19 cellular contexts compared by ENCODE assay signal in the genomic region with DNA sequence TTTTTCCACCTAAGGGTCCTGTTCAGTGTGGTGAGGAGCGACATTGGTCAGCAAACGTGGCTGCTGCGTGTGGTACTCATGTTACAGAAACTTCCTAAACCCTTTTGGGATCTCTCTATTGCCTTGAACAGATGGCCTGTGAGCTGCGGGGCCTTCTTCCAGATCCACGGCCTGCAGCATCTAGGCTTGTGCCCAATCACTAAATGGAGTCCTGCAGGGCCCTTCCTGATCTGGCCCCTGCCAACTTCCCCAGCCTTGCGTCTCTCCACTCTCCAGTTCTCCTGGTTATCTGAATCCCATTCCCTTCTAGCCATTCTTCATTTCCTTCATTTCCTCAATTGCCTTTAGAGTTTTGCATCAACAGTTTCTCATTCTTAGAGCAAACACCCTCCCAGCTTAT.
DNase-seq lines count a peak whose midpoint lies in the region; TF ChIP-seq lines count a peak whose summit lies in the region.
"Had no signal": no experiment of that assay in that cellular context is flagged by ENCODE, and none has a peak within 500 bp of the region (broad histone marks: within the 10 kb centered on the region; RNA-seq: fewer than 3 reads in every experiment).

No MANE protein-coding gene starts in this region.

- H2BK5ac ChIP-seq in mesenchymal stem cell (ENCODE audit: low read depth, low read length, poor library complexity, severe bottlenecking) = no peak overlapping the region

- no peak overlapping the region for H2AFZ ChIP-seq in mesenchymal stem cell (ENCODE audit: low read depth, low read length)

- peaks cover 31% of the 10 kb centered on the region for H3K36me3 Mint-ChIP-seq in activated CD4-positive, alpha-beta T cell treated with anti-CD3 and anti-CD28 coated beads, Interleukin-2, amount 10 ng/mL, durations not matched to agents 24 days and 14 days (ENCODE audit: low read depth)

- H3K9me3 Mint-ChIP-seq in activated CD4-positive, alpha-beta T cell treated with anti-CD3 and anti-CD28 coated beads, Interleukin-2, amount 10 ng/mL, durations not matched to agents 24 days and 14 days = no peaks in the 10 kb centered on the region

- H3K4me3 Mint-ChIP-seq in activated CD4-positive, alpha-beta T cell treated with anti-CD3 and anti-CD28 coated beads, Interleukin-2, amount 10 ng/mL, durations not matched to agents 24 days and 14 days = no peak overlapping the region
- H3K4me3 Mint-ChIP-seq: activated CD8-positive, alpha-beta T cell treated with anti-CD3 and anti-CD28 coated beads, Interleukin-2, amount 10 ng/mL, durations not matched to agents 7 days and 5 days had no signal

- intact Hi-C loops in activated CD4-positive, alpha-beta T cell treated with anti-CD3 and anti-CD28 coated beads, Interleukin-2, amount 10 ng/mL, durations not matched to agents 24 days and 14 days (cut with micrococcal nuclease) = no loop called here
- intact Hi-C loops in vagina (cut with DNase I) = no loop called here

- H3K4me3 ChIP-seq in mesenchymal stem cell (ENCODE audit: insufficient read depth in 1 of 2, low read depth in 1 of 2, low read length in 2 of 2) (no peak overlapping the region), vagina (no peak overlapping the region)
- H3K4me3 ChIP-seq: adrenal gland, BLaER1, MG63, testis had no signal

- TF ChIP-seq CTCF in VCaP (conservative IDR thresholded peaks at IDR 0.05) = no peak
- no peak for TF ChIP-seq CTCF in vagina (IDR thresholded peaks at IDR 0.05)

- H2BK120ac ChIP-seq in mesenchymal stem cell (ENCODE audit: low read depth, low read length) = no peak overlapping the region

- peak overlapping the region; percentile 60 for H2AK5ac ChIP-seq in mesenchymal stem cell (ENCODE audit: low read length, severe bottlenecking)

- no peak overlapping the region for H2BK15ac ChIP-seq in mesenchymal stem cell (ENCODE audit: low read depth, poor library complexity, severe bottlenecking)

- no peak overlapping the region for H3K4me2 ChIP-seq in mesenchymal stem cell (ENCODE audit: low read length, poor library complexity, severe bottlenecking)
- H3K4me2 ChIP-seq: BLaER1 had no signal

- in situ Hi-C loops in KBM-7 (cut with MboI; ENCODE audit: low pct_unique_long_range_greater_than_20kb, low sequenced_read_pairs) = no loop called here

- no peak for DNase-seq in activated CD4-positive, alpha-beta T cell treated with anti-CD3 and anti-CD28 coated beads, Interleukin-2, amount 10 ng/mL, durations not matched to agents 24 days and 14 days
- no peak for DNase-seq in activated CD4-positive, alpha-beta T cell treated with anti-CD3 and anti-CD28 coated beads for 4 hours
- DNase-seq in mesenchymal stem cell (no peak), vagina (ENCODE audit: extremely low spot score in 2 of 2) (no peak), germinal center (ENCODE audit: low spot score) (no peak), KBM-7 (no peak), foreskin melanocyte (no peak)
- DNase-seq: activated CD4-positive, CD25-positive, alpha-beta regulatory T cell; activated CD8-positive, alpha-beta T cell treated with anti-CD3 and anti-CD28 coated beads, Interleukin-2, amount 10 ng/mL, durations not matched to agents 7 days and 5 days; activated T-cell treated with anti-CD3 and anti-CD28 coated beads, Interleukin-2, amount 50 U/mL, for 1 hour; H7; NCI-H1417; NCI-H526 treated with DMSO at 0.1 percent for 48 hours; stimulated activated CD4-positive, alpha-beta T cell treated with anti-CD3 and anti-CD28 coated beads, Interleukin-1b, Interleukin-23, amount 100 ng/mL, for 48 hours; testis had no signal

- H3K36me3 ChIP-seq in mesenchymal stem cell (ENCODE audit: control insufficient read depth in 1 of 2, insufficient read depth in 2 of 2, low read depth in 1 of 2, low read length in 2 of 2) (no peaks in the 10 kb centered on the region), vagina (no peaks in the 10 kb centered on the region)
- H3K36me3 ChIP-seq: adrenal gland, BLaER1 had no signal

- peak overlapping the region; percentile 20 to 25 for H2BK12ac ChIP-seq in mesenchymal stem cell (ENCODE audit: low read length in 2 of 2)

- H3K9me3 ChIP-seq in mesenchymal stem cell (ENCODE audit: control insufficient read depth, low read length) (no peaks in the 10 kb centered on the region), vagina (no peaks in the 10 kb centered on the region)
- H3K9me3 ChIP-seq: adrenal gland, BLaER1, MG63, testis had no signal

- H3K27ac Mint-ChIP-seq in activated CD4-positive, alpha-beta T cell treated with anti-CD3 and anti-CD28 coated beads, Interleukin-2, amount 10 ng/mL, durations not matched to agents 24 days and 14 days = peak overlapping the region; percentile 2
- H3K27ac Mint-ChIP-seq: activated CD8-positive, alpha-beta T cell treated with anti-CD3 and anti-CD28 coated beads, Interleukin-2, amount 10 ng/mL, durations not matched to agents 7 days and 5 days had no signal

- TF ChIP-seq POLR2A in vagina (IDR thresholded peaks at IDR 0.05) = no peak

- H3K14ac ChIP-seq in mesenchymal stem cell (ENCODE audit: low read length in 2 of 2) = no peak overlapping the region

- H3K4me1 ChIP-seq in mesenchymal stem cell (ENCODE audit: control insufficient read depth, insufficient read depth, low read depth, low read length) = peaks cover 4% of the 10 kb centered on the region
- H3K4me1 ChIP-seq in vagina = peaks cover 21% of the 10 kb centered on the region
- H3K4me1 ChIP-seq: BLaER1, testis had no signal

- H3K18ac ChIP-seq in mesenchymal stem cell (ENCODE audit: low read depth in 1 of 2, low read length in 2 of 2) = no peak overlapping the region

- H3K23ac ChIP-seq in mesenchymal stem cell (ENCODE audit: low read length in 2 of 2) = no peak overlapping the region

- no peaks in the 10 kb centered on the region for H3K79me1 ChIP-seq in mesenchymal stem cell (replicated peaks; ENCODE audit: low read length, poor library complexity, severe bottlenecking)

- H4K8ac ChIP-seq in mesenchymal stem cell (ENCODE audit: low read length) = no peak overlapping the region

- peaks cover 9% of the 10 kb centered on the region for H3K4me1 Mint-ChIP-seq in activated CD4-positive, alpha-beta T cell treated with anti-CD3 and anti-CD28 coated beads, Interleukin-2, amount 10 ng/mL, durations not matched to agents 24 days and 14 days

- H3K4ac ChIP-seq in mesenchymal stem cell (ENCODE audit: low read depth in 1 of 2, low read length in 2 of 2) = no peak overlapping the region

- peak overlapping the region; percentile 80 for H3K27ac ChIP-seq in VCaP
- H3K27ac ChIP-seq in mesenchymal stem cell (ENCODE audit: low read length, poor library complexity, severe bottlenecking) = peak overlapping the region; percentile 30
- H3K27ac ChIP-seq in vagina = peak overlapping the region; percentile 52
- H3K27ac ChIP-seq: BLaER1, testis had no signal

- H3K27me3 Mint-ChIP-seq in activated CD4-positive, alpha-beta T cell treated with anti-CD3 and anti-CD28 coated beads, Interleukin-2, amount 10 ng/mL, durations not matched to agents 24 days and 14 days = no peaks in the 10 kb centered on the region

- peak overlapping the region; percentile 81 for H3K9ac ChIP-seq in mesenchymal stem cell (ENCODE audit: low read length)
- H3K9ac ChIP-seq: BLaER1 had no signal

- H3K27me3 ChIP-seq in mesenchymal stem cell (ENCODE audit: control insufficient read depth in 1 of 2, insufficient read depth in 1 of 2, low read length in 2 of 2) (no peaks in the 10 kb centered on the region), vagina (no peaks in the 10 kb centered on the region)
- H3K27me3 ChIP-seq: adrenal gland, BLaER1, MG63, testis had no signal

- 97% methylated on average over 6 of the region's 6 CpGs for WGBS in mesenchymal stem cell

- no peak overlapping the region for H4K91ac ChIP-seq in mesenchymal stem cell (ENCODE audit: low read length)

Comparison
In these comparisons a context has a peak if more than half of its experiments do, and no peak if none do; other contexts are left out.
1. H3K27ac ChIP-seq: peak in every context shown above with its lines; median percentile 80 in VCaP; 52 in vagina; 30 in mesenchymal stem cell.